Comparison of ENCODE assay signal across 1 cellular context in genomic region chr3:177154733-177155132, GRCh38.
TF ChIP-seq lines count a peak whose summit lies in the region.

No MANE protein-coding gene starts in this region.

TF ChIP-seq in GM23338, 12 proteins besides CTCF, POLR2A, EP300 and RAD21 (continued from another document):
- no peak for TF ChIP-seq ZNF462 (CRISPR knock-in tag; IDR thresholded peaks at IDR 0.05)
TF ChIP-seq in GM23338: peak in this region for 0.
